8 cellular contexts compared by ENCODE assay signal in the genomic region with DNA sequence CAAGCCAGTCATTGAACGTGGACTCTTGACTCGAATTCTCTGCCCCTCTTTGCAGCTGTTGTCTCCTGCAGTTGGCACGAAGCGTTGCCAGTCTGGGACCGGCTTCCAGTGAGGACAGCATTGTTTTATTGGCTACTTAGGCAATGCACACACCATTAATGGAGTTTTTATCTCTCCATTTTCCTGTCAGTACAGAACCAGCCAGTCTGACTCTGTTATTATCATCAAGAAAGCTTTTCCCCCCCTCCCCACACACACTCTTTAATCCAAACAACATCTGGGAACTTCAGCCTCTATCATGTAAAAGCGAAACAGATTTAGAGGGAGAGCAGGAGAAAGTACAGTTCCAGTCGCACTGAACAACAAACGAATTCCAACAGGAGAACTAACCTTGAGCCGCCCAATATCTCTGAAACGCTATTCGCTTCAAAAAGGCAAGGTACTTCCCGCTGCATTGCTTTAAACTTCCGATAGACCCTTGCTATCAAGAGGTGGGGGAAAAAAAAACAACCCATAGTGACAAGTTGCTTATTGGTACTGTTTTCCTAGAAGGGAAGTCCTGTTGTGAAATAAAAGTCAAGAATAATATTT. TPM values are rescaled to one million over a fixed set of nuclear protein-coding genes. Genes with fewer than 3 reads are reported as not detected.
A peak's percentile ranks its signal among the peaks of the same experiment; 100 is the strongest.
DNase-seq lines count a peak whose midpoint lies in the region; ATAC-seq and TF ChIP-seq lines count a peak whose summit lies in the region.

No MANE protein-coding gene starts in this region.

- DNase-seq in activated T-cell treated with anti-CD3 and anti-CD28 coated beads, Interleukin-2, amount 50 U/mL, for 72 hours = no peak
- DNase-seq in activated T-cell treated with anti-CD3 and anti-CD28 coated beads, Interleukin-2, amount 50 U/mL, for 48 hours = no peak
- DNase-seq in WTC11 (ENCODE audit: low spot score) (no peak), hepatocyte (ENCODE audit: low spot score) (peak; percentile 35), spleen (no peak), COR-L47 (lab: John Stamatoyannopoulos, UW) (no peak)
- no peak for DNase-seq in activated CD8-positive, alpha-beta memory T cell treated with anti-CD3 and anti-CD28 coated beads, Interleukin-2, amount 10 ng/mL, durations not matched to agents 7 days and 5 days

- TF ChIP-seq POLR2A in spleen (IDR thresholded peaks at IDR 0.05) = no peak

- intact Hi-C loops in spleen (cut with DNase I; ENCODE audit: low total_unique reads) = no loop called here

- WGBS in hepatocyte (ENCODE audit: low lambda C conversion rate, missing lambda C conversion rate) = 36% methylated on average over 13 of the region's 13 CpGs
- 36 to 54% (median 42%) methylated on average over 13 of the region's 13 CpGs for WGBS in spleen, 5 donors

- H3K4me3 ChIP-seq in hepatocyte (peak overlapping the region; percentile 11), spleen (peak overlapping the region in 6 of 8 donors; percentile 2 to 53 (median 10))

- POLR2A ChIA-PET in WTC11 (lab: Charles Lee) = interaction anchor here (1.5 kb wide), 1 partner anchor 39 kb away, joined by 5 read pairs; the partner anchor contains the start of gene ACVR1

- H3K36me3 ChIP-seq in hepatocyte (replicated peaks; ENCODE audit: insufficient read depth, low read depth) (no peaks in the 10 kb centered on the region), spleen (no peaks in the 10 kb centered on the region)

- H3K27ac Mint-ChIP-seq in activated T-cell treated with anti-CD3 and anti-CD28 coated beads, Interleukin-2, amount 50 U/mL, for 72 hours = peak overlapping the region; percentile 74
- peak overlapping the region; percentile 47; the same call in 1 of the 2 replicates for H3K27ac Mint-ChIP-seq in WTC11
- no peak overlapping the region for H3K27ac Mint-ChIP-seq in activated CD8-positive, alpha-beta memory T cell treated with anti-CD3 and anti-CD28 coated beads, Interleukin-2, amount 10 ng/mL, durations not matched to agents 7 days and 5 days

- H4K20me1 ChIP-seq in hepatocyte (ENCODE audit: insufficient read depth, poor library complexity, severe bottlenecking) = no peaks in the 10 kb centered on the region

- H3K9me3 ChIP-seq in hepatocyte (ENCODE audit: low read depth) (no peaks in the 10 kb centered on the region), spleen (no peaks in the 10 kb centered on the region)

- CTCF ChIA-PET in WTC11 (lab: Charles Lee) = interaction anchor here (1.0 to 1.4 kb wide), 2 partner anchors 38 to 169 kb away, joined by 5 read pairs; partner anchors contain the start of gene ACVR1
- CTCF ChIA-PET in activated CD8-positive, alpha-beta memory T cell treated with anti-CD3 and anti-CD28 coated beads, Interleukin-2, amount 10 ng/mL, durations not matched to agents 7 days and 5 days (lab: Charles Lee) = no interaction called here

- H3K4me1 Mint-ChIP-seq in activated T-cell treated with anti-CD3 and anti-CD28 coated beads, Interleukin-2, amount 50 U/mL, for 72 hours (ENCODE audit: low read depth) = peaks cover 54% of the 10 kb centered on the region
- H3K4me1 Mint-ChIP-seq in WTC11 = peaks cover 68% of the 10 kb centered on the region
- H3K4me1 Mint-ChIP-seq in activated CD8-positive, alpha-beta memory T cell treated with anti-CD3 and anti-CD28 coated beads, Interleukin-2, amount 10 ng/mL, durations not matched to agents 7 days and 5 days = peaks cover 29% of the 10 kb centered on the region

- peak overlapping the region; percentile 90 for H3K27ac ChIP-seq in hepatocyte
- H3K27ac ChIP-seq in spleen = peak overlapping the region in 7 of 8 donors; percentile 16 to 77 (median 65)

- H3K9me3 Mint-ChIP-seq in activated T-cell treated with anti-CD3 and anti-CD28 coated beads, Interleukin-2, amount 50 U/mL, for 72 hours = no peaks in the 10 kb centered on the region
- H3K9me3 Mint-ChIP-seq in WTC11 = no peaks in the 10 kb centered on the region
- no peaks in the 10 kb centered on the region for H3K9me3 Mint-ChIP-seq in activated CD8-positive, alpha-beta memory T cell treated with anti-CD3 and anti-CD28 coated beads, Interleukin-2, amount 10 ng/mL, durations not matched to agents 7 days and 5 days (ENCODE audit: low read depth)

- H3K27me3 ChIP-seq in hepatocyte (no peaks in the 10 kb centered on the region), spleen (replicated peaks in 1 of 7) (no peaks in the 10 kb centered on the region)

- H2AFZ ChIP-seq in hepatocyte = peak overlapping the region; percentile 1

- peaks cover 1 to 3% of the 10 kb centered on the region in 2 donors for H3K36me3 Mint-ChIP-seq in activated T-cell treated with anti-CD3 and anti-CD28 coated beads, Interleukin-2, amount 50 U/mL, for 72 hours (ENCODE audit: insufficient read depth in 2 of 2)
- no peaks in the 10 kb centered on the region for H3K36me3 Mint-ChIP-seq in WTC11
- H3K36me3 Mint-ChIP-seq in activated CD8-positive, alpha-beta memory T cell treated with anti-CD3 and anti-CD28 coated beads, Interleukin-2, amount 10 ng/mL, durations not matched to agents 7 days and 5 days = peaks cover 14% of the 10 kb centered on the region

- H3K4me2 ChIP-seq in hepatocyte = peak overlapping the region; percentile 74

- no peak for TF ChIP-seq CTCF in WTC11 (IDR thresholded peaks at IDR 0.05)
- no peak for TF ChIP-seq CTCF in hepatocyte (IDR thresholded peaks at IDR 0.05; ENCODE audit: poor library complexity)
- no peak for TF ChIP-seq CTCF in spleen (IDR thresholded peaks at IDR 0.05 in 8 of 11, conservative IDR thresholded peaks at IDR 0.05 in 3 of 11)

- no peak for ATAC-seq in activated T-cell treated with anti-CD3 and anti-CD28 coated beads, Interleukin-2, amount 50 U/mL, for 72 hours (replicated peaks in 1 of 2)
- ATAC-seq in WTC11 (no peak), HG03135 (IDR thresholded peaks at IDR 0.05; ENCODE audit: unreplicated experiment) (no peak)
- ATAC-seq in activated CD8-positive, alpha-beta memory T cell treated with anti-CD3 and anti-CD28 coated beads, Interleukin-2, amount 10 ng/mL, durations not matched to agents 7 days and 5 days = no peak

- H3K4me3 Mint-ChIP-seq in activated T-cell treated with anti-CD3 and anti-CD28 coated beads, Interleukin-2, amount 50 U/mL, for 72 hours = peak overlapping the region; percentile 27 to 55
- 0 out of 2 replicates have a peak overlapping the region, but pooled peaks have one; percentile 7 for H3K4me3 Mint-ChIP-seq in WTC11
- H3K4me3 Mint-ChIP-seq in activated CD8-positive, alpha-beta memory T cell treated with anti-CD3 and anti-CD28 coated beads, Interleukin-2, amount 10 ng/mL, durations not matched to agents 7 days and 5 days = no peak overlapping the region

- no peaks in the 10 kb centered on the region for H3K27me3 Mint-ChIP-seq in activated T-cell treated with anti-CD3 and anti-CD28 coated beads, Interleukin-2, amount 50 U/mL, for 72 hours (ENCODE audit: low read depth)
- no peaks in the 10 kb centered on the region for H3K27me3 Mint-ChIP-seq in WTC11 (ENCODE audit: low read depth)
- H3K27me3 Mint-ChIP-seq in activated CD8-positive, alpha-beta memory T cell treated with anti-CD3 and anti-CD28 coated beads, Interleukin-2, amount 10 ng/mL, durations not matched to agents 7 days and 5 days = no peaks in the 10 kb centered on the region

- H3K4me1 ChIP-seq in hepatocyte (ENCODE audit: insufficient read depth) = peaks cover 49% of the 10 kb centered on the region
- peaks cover 0 to 55% (median 23%) of the 10 kb centered on the region in 6 donors for H3K4me1 ChIP-seq in spleen

- H3K79me2 ChIP-seq in hepatocyte = peaks cover 61% of the 10 kb centered on the region

- H3K9me2 ChIP-seq in hepatocyte (replicated peaks; ENCODE audit: insufficient read depth) = no peaks in the 10 kb centered on the region

TF ChIP-seq in WTC11, 78 proteins besides CTCF, POLR2A, EP300 and RAD21:
- TF ChIP-seq TCF7 (CRISPR knock-in tag; IDR thresholded peaks at IDR 0.05; ENCODE audit: low read depth) (no peak), CBFB (CRISPR knock-in tag; IDR thresholded peaks at IDR 0.05; ENCODE audit: low read depth) (no peak)

RNA-seq across cellular contexts. Expression of gene ACVR1, which starts 38.2 kb away (rescaled TPM):
- 10 to 100 TPM; 28.3 to 29.7 TPM for total RNA-seq in activated T-cell treated with anti-CD3 and anti-CD28 coated beads, Interleukin-2, amount 50 U/mL, for 72 hours
- 16.8 to 20.2 TPM (median 19.2 TPM) in 3 replicates for total RNA-seq in WTC11 (2021)
- 19.1 and 19.6 TPM in 2 replicates for total RNA-seq in hepatocyte
- polyA plus RNA-seq in hepatocyte = 16.9 and 20.1 TPM in 2 replicates
- 10 to 100 TPM; 11.7 to 23.8 (median 14.1) TPM for total RNA-seq in spleen
- 1 to 10 TPM; 2.1 to 3.5 (median 2.6) TPM for polyA plus RNA-seq in spleen
- total RNA-seq in activated CD8-positive, alpha-beta memory T cell treated with anti-CD3 and anti-CD28 coated beads, Interleukin-2, amount 10 ng/mL, durations not matched to agents 7 days and 5 days = 10 to 100 TPM; 18.7 to 19.4 TPM
